In genomic region chr6:2225422-2226392, GRCh38 we compare ENCODE assay signal across 1 cellular context.
TF ChIP-seq lines count a peak whose summit lies in the region.

No MANE protein-coding gene starts in this region.

TF ChIP-seq in HepG2, 621 proteins besides CTCF, POLR2A, EP300 and RAD21 (continued from another document and continues in another):
- TF ChIP-seq ZHX1 (CRISPR knock-in tag; IDR thresholded peaks at IDR 0.05; ENCODE audit: low read depth) = peak; percentile 50; the same call in 1 of the 2 replicates
- TF ChIP-seq YEATS2 (CRISPR knock-in tag; IDR thresholded peaks at IDR 0.05; ENCODE audit: borderline replicate concordance) = peak; percentile 80; the same call in 1 of the 2 replicates
- no peak for TF ChIP-seq ZNF496 (CRISPR knock-in tag; IDR thresholded peaks at IDR 0.05; ENCODE audit: insufficient replicate concordance)
- no peak for TF ChIP-seq ZNF33B (CRISPR knock-in tag; IDR thresholded peaks at IDR 0.05)
- peak; percentile 93; the same call in 1 of the 2 replicates for TF ChIP-seq GATA4 (IDR thresholded peaks at IDR 0.05; ENCODE audit: borderline replicate concordance, low read depth)
- TF ChIP-seq ETS1 (CRISPR knock-in tag; IDR thresholded peaks at IDR 0.05) = no peak
- peak; percentile 63 for TF ChIP-seq MXD4 (CRISPR knock-in tag; IDR thresholded peaks at IDR 0.05)
- TF ChIP-seq IRX3 (CRISPR knock-in tag; IDR thresholded peaks at IDR 0.05; ENCODE audit: borderline replicate concordance, low read depth) = peak; percentile 49; the same call in 1 of the 2 replicates
- no peak for TF ChIP-seq ZNF512 (CRISPR knock-in tag; IDR thresholded peaks at IDR 0.05)
- 0 out of 2 replicates have a peak, but pooled peaks have one; percentile 32 for TF ChIP-seq POLR2G (IDR thresholded peaks at IDR 0.05; ENCODE audit: low read depth, low read length)
- TF ChIP-seq NFIC (IDR thresholded peaks at IDR 0.05; ENCODE audit: low read length) = peak; percentile 98
- TF ChIP-seq ZMAT5 (CRISPR knock-in tag; IDR thresholded peaks at IDR 0.05; ENCODE audit: borderline replicate concordance, low read depth) = no peak
- peak; percentile 65; the same call in 1 of the 2 replicates for TF ChIP-seq SSRP1 (CRISPR knock-in tag; IDR thresholded peaks at IDR 0.05)
- TF ChIP-seq PITX1 (CRISPR knock-in tag; IDR thresholded peaks at IDR 0.05) = peak; percentile 96
- TF ChIP-seq ZNF670 (CRISPR knock-in tag; IDR thresholded peaks at IDR 0.05; ENCODE audit: borderline replicate concordance) = peak; percentile 81
- no peak for TF ChIP-seq SP1 (IDR thresholded peaks at IDR 0.05)
- no peak for TF ChIP-seq SP1 (CRISPR knock-in tag; IDR thresholded peaks at IDR 0.05)
- peak; percentile 97 for TF ChIP-seq ZNF614 (CRISPR knock-in tag; IDR thresholded peaks at IDR 0.05; ENCODE audit: borderline replicate concordance)
- peak; percentile 80 for TF ChIP-seq MED8 (CRISPR knock-in tag; IDR thresholded peaks at IDR 0.05; ENCODE audit: insufficient replicate concordance)
- peak in 1 of 2 experiments; percentile 95; a peak in 2 of 4 replicates for TF ChIP-seq KLF16 (CRISPR knock-in tag; IDR thresholded peaks at IDR 0.05)
- no peak for TF ChIP-seq ZNF724P (CRISPR knock-in tag; IDR thresholded peaks at IDR 0.05; ENCODE audit: borderline replicate concordance)
- no peak for TF ChIP-seq PRPF4 (IDR thresholded peaks at IDR 0.05; ENCODE audit: low read depth, low read length, poor library complexity, severe bottlenecking)
- TF ChIP-seq ZNF616 (CRISPR knock-in tag; IDR thresholded peaks at IDR 0.05; ENCODE audit: low read depth) = 0 out of 2 replicates have a peak, but pooled peaks have one; percentile 42
- TF ChIP-seq CSRNP1 (CRISPR knock-in tag; IDR thresholded peaks at IDR 0.05) = no peak; the same call in 1 of the 2 replicates
- TF ChIP-seq ZBTB40 (IDR thresholded peaks at IDR 0.05) = no peak
- TF ChIP-seq ZBTB40 (CRISPR knock-in tag; IDR thresholded peaks at IDR 0.05) = peak; percentile 58; the same call in 1 of the 2 replicates
- peak; percentile 70 for TF ChIP-seq ZEB1 (IDR thresholded peaks at IDR 0.05; ENCODE audit: insufficient replicate concordance, low read depth)
- peak; percentile 73 for TF ChIP-seq ZNF430 (CRISPR knock-in tag; IDR thresholded peaks at IDR 0.05)
- peak in 1 of 2 experiments; percentile 73; a peak in 2 of 4 replicates for TF ChIP-seq REST (IDR thresholded peaks at IDR 0.05; ENCODE audit: borderline replicate concordance in 1 of 2, low read depth in 1 of 2, low read length in 2 of 2)
- TF ChIP-seq ZNF329 (CRISPR knock-in tag; IDR thresholded peaks at IDR 0.05; ENCODE audit: low read depth) = no peak
- TF ChIP-seq ZNF775 (CRISPR knock-in tag; IDR thresholded peaks at IDR 0.05; ENCODE audit: borderline replicate concordance) = no peak
- TF ChIP-seq KDM5B (CRISPR knock-in tag; IDR thresholded peaks at IDR 0.05; ENCODE audit: borderline replicate concordance) = no peak
- TF ChIP-seq JARID2 (CRISPR knock-in tag; IDR thresholded peaks at IDR 0.05; ENCODE audit: insufficient replicate concordance) = no peak
- no peak for TF ChIP-seq MYC (CRISPR knock-in tag; IDR thresholded peaks at IDR 0.05; ENCODE audit: borderline replicate concordance)
- no peak for TF ChIP-seq CAMTA2 (CRISPR knock-in tag; IDR thresholded peaks at IDR 0.05; ENCODE audit: borderline replicate concordance)
- TF ChIP-seq ZNF891 (CRISPR knock-in tag; IDR thresholded peaks at IDR 0.05) = no peak
